Comparison of ENCODE assay signal across 34 cellular contexts in the genomic region with DNA sequence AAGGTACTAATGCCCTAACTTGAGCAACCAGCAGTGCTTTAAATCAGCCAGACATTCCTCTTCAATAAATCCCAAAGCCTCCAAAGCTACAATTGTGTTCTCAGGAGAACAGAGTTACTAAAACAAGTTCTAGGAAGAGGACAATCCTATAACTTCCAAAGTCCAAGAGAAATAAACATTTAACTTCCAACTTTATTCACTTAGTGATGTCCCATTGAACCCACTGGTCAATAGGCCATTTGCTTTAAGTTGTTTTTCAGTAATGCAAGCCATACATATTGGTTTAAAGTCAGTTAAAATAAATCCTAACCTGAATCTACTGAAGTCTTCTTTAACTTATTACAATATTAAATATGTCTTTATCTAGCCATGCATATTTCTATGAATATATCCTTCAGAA.
"Had no signal": no experiment of that assay in that cellular context is flagged by ENCODE, and none has a peak within 500 bp of the region (broad histone marks: within the 10 kb centered on the region; RNA-seq: fewer than 3 reads in every experiment).

No MANE protein-coding gene starts in this region.

- H3K9me3 ChIP-seq: MG63 had no signal

- H3K27me3 ChIP-seq: MG63 had no signal

- H3K4me3 ChIP-seq: MG63 had no signal

- DNase-seq: Karpas-422, Kasumi-1, MG63, MM.1S, MV-4-11, NCI-H1048, NCI-H1092, NCI-H1092 treated with DMSO at 0.1 percent for 48 hours, NCI-H1105, NCI-H1105 treated with DMSO at 0.1 percent for 48 hours, NCI-H1417, NCI-H1417 treated with DMSO at 0.1 percent for 48 hours, NCI-H1436, NCI-H1436 treated with DMSO at 0.1 percent for 48 hours, NCI-H146, NCI-H1694, NCI-H1694 treated with DMSO at 0.1 percent for 48 hours, NCI-H187, NCI-H187 treated with DMSO at 0.1 percent for 48 hours, NCI-H1930, NCI-H2029, NCI-H2029 treated with DMSO at 0.1 percent for 48 hours, NCI-H2081, NCI-H2081 treated with DMSO at 0.1 percent for 48 hours, NCI-H2107, NCI-H2171, NCI-H2171 treated with DMSO at 0.1 percent for 48 hours, NCI-H2227 treated with DMSO at 0.1 percent for 48 hours, NCI-H226, NCI-H345, NCI-H446, NCI-H446 treated with DMSO at 0.1 percent for 48 hours, NCI-H510A, NCI-H510A treated with DMSO at 0.1 percent for 48 hours had no signal
